ENCODE assay signal across 16 cellular contexts in the genomic region with DNA sequence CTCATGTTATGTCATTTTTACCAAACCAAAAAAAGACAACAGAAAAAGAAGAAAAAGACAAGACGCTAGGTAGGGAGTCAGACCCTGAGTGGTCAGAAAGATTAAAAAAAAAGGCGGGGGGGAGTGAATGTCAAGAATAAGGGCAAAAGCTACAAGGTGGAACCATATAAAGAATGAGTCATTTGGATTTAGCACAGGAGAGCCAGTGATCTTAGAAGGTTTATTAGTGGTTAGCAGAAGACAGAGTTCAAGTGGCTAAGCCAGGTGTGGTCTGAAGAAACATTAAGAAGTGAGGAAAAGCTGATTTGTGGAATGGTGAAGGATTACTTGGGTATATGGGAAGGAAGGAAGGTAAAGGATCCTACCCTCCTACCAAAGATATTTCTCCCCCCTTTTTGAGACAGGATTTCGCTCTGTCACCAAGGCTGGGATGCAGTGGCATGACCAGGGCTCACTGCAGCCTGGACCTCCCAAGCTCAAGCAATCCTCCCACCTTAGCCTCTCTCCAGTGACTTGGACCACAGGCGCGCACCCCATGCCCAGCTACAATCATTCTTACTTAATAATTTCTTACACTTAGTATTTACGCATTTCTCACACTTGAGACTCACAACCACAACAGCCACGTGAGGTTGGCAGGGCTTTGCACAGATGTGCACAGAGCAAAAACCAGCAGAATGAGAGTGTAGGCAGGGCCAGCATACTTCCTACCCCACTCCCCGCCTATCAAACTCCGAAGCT. TPM values are rescaled to one million over a fixed set of nuclear protein-coding genes. Genes with fewer than 3 reads are reported as not detected.
DNase-seq lines count a peak whose midpoint lies in the region; ATAC-seq, FAIRE-seq and TF ChIP-seq lines count a peak whose summit lies in the region.
"Had no signal": no experiment of that assay in that cellular context is flagged by ENCODE, and none has a peak within 500 bp of the region (broad histone marks: within the 10 kb centered on the region; RNA-seq: fewer than 3 reads in every experiment).

No MANE protein-coding gene starts in this region.

- TF ChIP-seq CTCF in HepG2 (CRISPR knock-in tag; IDR thresholded peaks at IDR 0.05): no peak
- TF ChIP-seq CTCF in right lobe of liver (IDR thresholded peaks at IDR 0.05): no peak
- TF ChIP-seq CTCF in epithelial cell of esophagus (IDR thresholded peaks at IDR 0.05; ENCODE audit: insufficient read depth, low read depth, low read length, missing control alignments): no peak
- no peak for TF ChIP-seq CTCF in nephron (IDR thresholded peaks at IDR 0.05; ENCODE audit: unreplicated experiment in 3 of 3)
- no peak for TF ChIP-seq CTCF in CD14-positive monocyte (IDR thresholded peaks at IDR 0.05)

- H3K27ac ChIP-seq in HepG2 (ENCODE audit: extremely low read length, insufficient read depth, low read length) (peak overlapping the region; percentile 97), right lobe of liver (no peak overlapping the region)

- H2AFZ ChIP-seq in HepG2 (ENCODE audit: low read length): no peak overlapping the region

- H3K4me3 ChIP-seq in HepG2 (replicated peaks in 1 of 3; ENCODE audit: insufficient read depth in 1 of 3, low read depth in 2 of 3, low read length in 3 of 3) (peak overlapping the region; percentile 79 to 90 (median 90); a peak in 5 of 6 replicates), right lobe of liver (no peak overlapping the region), epithelial cell of esophagus (ENCODE audit: low read length) (peak overlapping the region; percentile 80)

- no peak for TF ChIP-seq RAD21 in HepG2 (CRISPR knock-in tag; IDR thresholded peaks at IDR 0.05)

- DNase-seq in HepG2 (ENCODE audit: low spot score) (no peak), right lobe of liver (no peak), epithelial cell of esophagus (ENCODE audit: low read depth) (no peak), iPS-NIHi11 (ENCODE audit: low spot score) (no peak), CD14-positive monocyte (ENCODE audit: low spot score) (no peak)
- no peak for DNase-seq in activated CD8-positive, alpha-beta memory T cell treated with anti-CD3 and anti-CD28 coated beads, Interleukin-2, amount 50 U/mL, for 4 hours
- no peak for DNase-seq in T-helper 2 cell treated with Interferon-gamma antibody and Interleukin-4, amounts not matched to agents 5 μg/mL and 100 μg/mL, for 36 hours (ENCODE audit: low spot score)
- DNase-seq: activated CD4-positive, alpha-beta T cell treated with anti-CD3 and anti-CD28 coated beads for 1 hour; activated T-cell treated with anti-CD3 and anti-CD28 coated beads, Interleukin-2, amount 50 U/mL, for 48 hours; anterior cingulate cortex; DMS 273 treated with DMSO at 0.1 percent for 48 hours; naive thymus-derived CD8-positive, alpha-beta T cell; NCI-H2171; stimulated activated CD4-positive, alpha-beta T cell treated with anti-CD3 and anti-CD28 coated beads, Interleukin-12 subunit alpha, Interleukin-12 subunit beta, amount 100 ng/mL, for 4 hours had no signal

- CTCF ChIA-PET in HepG2 (lab: Yijun Ruan, JAX; ENCODE audit: low intra/inter-chr PET ratio, low total read pairs): no interaction called here

- intact Hi-C loops in HepG2 (cut with micrococcal nuclease; ENCODE audit: unreplicated experiment): loop anchor here (2.0 to 10.0 kb wide), 4 partner anchors 55 to 413 kb away; partner anchors contain the start of genes DSC3 and DSG2
- intact Hi-C loops in right lobe of liver (cut with DNase I): no loop called here
- intact Hi-C loops in CD14-positive monocyte (cut with micrococcal nuclease): loop anchor here in 1 of 2 donors (10.0 kb wide), 1 partner anchor 115 kb away; no protein-coding TSS in a partner anchor

- H3K4me1 Mint-ChIP-seq in nephron (peaks cover 13% of the 10 kb centered on the region), CD14-positive monocyte (peaks cover 21% of the 10 kb centered on the region)
- H3K4me1 Mint-ChIP-seq in T-helper 2 cell treated with Interferon-gamma antibody and Interleukin-4, amounts not matched to agents 5 μg/mL and 100 μg/mL, for 36 hours (ENCODE audit: low read depth): no peaks in the 10 kb centered on the region

- H3K9me3 ChIP-seq in HepG2 (ENCODE audit: low read length) (no peaks in the 10 kb centered on the region), right lobe of liver (no peaks in the 10 kb centered on the region)
- H3K9me3 ChIP-seq: tibial nerve had no signal

- no peaks in the 10 kb centered on the region for H3K36me3 ChIP-seq in HepG2 (replicated peaks in 1 of 2; ENCODE audit: control insufficient read depth in 1 of 2, insufficient read depth in 2 of 2, low read length in 2 of 2)
- no peaks in the 10 kb centered on the region for H3K36me3 ChIP-seq in right lobe of liver
- H3K36me3 ChIP-seq: tibial nerve had no signal

- H3K9me3 Mint-ChIP-seq in nephron (no peaks in the 10 kb centered on the region), CD14-positive monocyte (peaks cover 0 to 7% (median 0%) of the 10 kb centered on the region in 7 donors)
- H3K9me3 Mint-ChIP-seq in T-helper 2 cell treated with Interferon-gamma antibody and Interleukin-4, amounts not matched to agents 5 μg/mL and 100 μg/mL, for 36 hours: peaks cover 3% of the 10 kb centered on the region

- TF ChIP-seq EP300 in HepG2 (IDR thresholded peaks at IDR 0.05; ENCODE audit: low read depth in 2 of 2, low read length in 2 of 2) (no peak), HepG2 (CRISPR knock-in tag; IDR thresholded peaks at IDR 0.05; ENCODE audit: borderline replicate concordance) (no peak)

- in situ Hi-C loops in HepG2 (cut with HindIII; ENCODE audit: extremely low pct_ligation_motif_present, low pct_unique_long_range_greater_than_20kb): loop anchor here (5.0 to 10.0 kb wide), 2 partner anchors 143 to 415 kb away; no protein-coding TSS in a partner anchor

- peak overlapping the region; percentile 76 for H3K4me2 ChIP-seq in HepG2 (ENCODE audit: low read depth, low read length)

- peaks cover 4% of the 10 kb centered on the region; the same call in 1 of the 2 replicates for H4K20me1 ChIP-seq in HepG2 (ENCODE audit: insufficient read depth, low read length)

- H3K4me3 Mint-ChIP-seq in nephron: peak overlapping the region; percentile 82 to 87 (median 85)
- H3K4me3 Mint-ChIP-seq in CD14-positive monocyte: peak overlapping the region in 1 of 2 donors; percentile 48
- H3K4me3 Mint-ChIP-seq in T-helper 2 cell treated with Interferon-gamma antibody and Interleukin-4, amounts not matched to agents 5 μg/mL and 100 μg/mL, for 36 hours: no peak overlapping the region

- TF ChIP-seq POLR2A in HepG2 (IDR thresholded peaks at IDR 0.05; ENCODE audit: insufficient read depth in 1 of 2, low read depth in 2 of 2, low read length in 2 of 2) (no peak), right lobe of liver (IDR thresholded peaks at IDR 0.05) (no peak)

- BruUV-seq in HepG2 (replicated peaks; lab: Mats Ljungman, UMichigan): no TSS peak

- ATAC-seq in HepG2 (no peak), right lobe of liver (no peak)
- ATAC-seq: naive thymus-derived CD8-positive, alpha-beta T cell had no signal

- FAIRE-seq in HepG2 (lab: Jason Lieb, UNC): peak; percentile 21

- H3K4me1 ChIP-seq in HepG2 (ENCODE audit: insufficient read depth, low read length): peaks cover 44% of the 10 kb centered on the region
- H3K4me1 ChIP-seq in right lobe of liver: peaks cover 0 to 6% (median 0%) of the 10 kb centered on the region in 4 donors

- peaks cover 3% of the 10 kb centered on the region for H3K36me3 Mint-ChIP-seq in nephron (ENCODE audit: low read depth)
- no peaks in the 10 kb centered on the region for H3K36me3 Mint-ChIP-seq in CD14-positive monocyte
- H3K36me3 Mint-ChIP-seq in T-helper 2 cell treated with Interferon-gamma antibody and Interleukin-4, amounts not matched to agents 5 μg/mL and 100 μg/mL, for 36 hours (ENCODE audit: low read depth): no peaks in the 10 kb centered on the region

- H3K9ac ChIP-seq in HepG2 (ENCODE audit: insufficient read depth, low read depth, low read length): peak overlapping the region; percentile 90; the same call in 1 of the 2 replicates

- H3K27me3 Mint-ChIP-seq in nephron (ENCODE audit: low read depth) (peaks cover 41% of the 10 kb centered on the region), CD14-positive monocyte (ENCODE audit: low read depth in 3 of 3) (peaks cover 26 to 37% (median 34%) of the 10 kb centered on the region in 3 donors)
- H3K27me3 Mint-ChIP-seq in T-helper 2 cell treated with Interferon-gamma antibody and Interleukin-4, amounts not matched to agents 5 μg/mL and 100 μg/mL, for 36 hours (ENCODE audit: low read depth): peaks cover 23% of the 10 kb centered on the region

- H3K27me3 ChIP-seq in HepG2 (ENCODE audit: control insufficient read depth in 1 of 2, insufficient read depth in 2 of 2, low read length in 2 of 2) (no peaks in the 10 kb centered on the region; a peak in 1 of 5 replicates), right lobe of liver (no peaks in the 10 kb centered on the region)

- POLR2A ChIA-PET in HepG2 (lab: Yijun Ruan, JAX): interaction anchor here (0.7 to 3.1 kb wide), 5 partner anchors 104 to 413 kb away, joined by 3 to 12 read pairs (median 5); no protein-coding TSS in a partner anchor

- peaks cover 59% of the 10 kb centered on the region for H3K79me2 ChIP-seq in HepG2 (ENCODE audit: insufficient read depth, low read length)

- 79% methylated on average over 9 of the region's 9 CpGs for WGBS in HepG2 (ENCODE audit: low lambda C conversion rate)
- WGBS in right lobe of liver (ENCODE audit: insufficient coverage, low coverage, low lambda C conversion rate, missing lambda C conversion rate): 90% methylated on average over 8 of the region's 9 CpGs

- H3K27ac Mint-ChIP-seq in nephron (peak overlapping the region; percentile 73 to 85 (median 75)), CD14-positive monocyte (no peak overlapping the region)
- no peak overlapping the region for H3K27ac Mint-ChIP-seq in T-helper 2 cell treated with Interferon-gamma antibody and Interleukin-4, amounts not matched to agents 5 μg/mL and 100 μg/mL, for 36 hours
- H3K27ac Mint-ChIP-seq: naive thymus-derived CD8-positive, alpha-beta T cell had no signal

RNA-seq across cellular contexts. Expression of gene DSC2, which starts 2.6 kb away (rescaled TPM):
- 19.6 and 24.9 TPM in 2 replicates for total RNA-seq in HepG2 (2016; rRNA removed; fragmentation: Illumina TruSeq; extraction: Trizol)
- 1.7 and 2.0 TPM in 2 replicates for total RNA-seq in HepG2 (2016; cell fraction: cytosol; rRNA removed; fragmentation: Illumina TruSeq; extraction: Trizol; ENCODE audit: low read depth)
- 18.2 and 26.4 TPM in 2 replicates for total RNA-seq in HepG2 (2016; cell fraction: insoluble cytoplasmic fraction; rRNA removed; fragmentation: Illumina TruSeq; extraction: Trizol)
- total RNA-seq in HepG2 (2016; cell fraction: membrane; rRNA removed; fragmentation: Illumina TruSeq; extraction: Trizol): 8.8 and 11.1 TPM in 2 replicates
- total RNA-seq in HepG2 (2016; cell fraction: nucleus; rRNA removed; fragmentation: Illumina TruSeq; extraction: Trizol): 30.9 and 35.0 TPM in 2 replicates
- polyA plus RNA-seq in HepG2 (2011; rRNA removed): 7.2 and 7.9 TPM in 2 replicates
- polyA plus RNA-seq in HepG2 (2011; cell fraction: cytosol; rRNA removed): 3.7 and 6.8 TPM in 2 replicates
- 3.3 and 3.8 TPM in 2 replicates for polyA plus RNA-seq in HepG2 (2011; cell fraction: nucleus; rRNA removed)
- polyA plus RNA-seq in HepG2 (2012): 19.0 and 19.4 TPM in 2 replicates
- 0.86 and 0.89 TPM in 2 replicates for polyA plus RNA-seq in HepG2 (2016; cell fraction: cytosol; fragmentation: Illumina TruSeq; extraction: Trizol; ENCODE audit: low read depth)
- 11.6 and 13.5 TPM in 2 replicates for polyA plus RNA-seq in HepG2 (2016; cell fraction: insoluble cytoplasmic fraction; fragmentation: Illumina TruSeq; extraction: Trizol; ENCODE audit: low read depth)
- 3.0 and 3.5 TPM in 2 replicates for polyA plus RNA-seq in HepG2 (2016; cell fraction: membrane; fragmentation: Illumina TruSeq; extraction: Trizol; ENCODE audit: low read depth)
- polyA plus RNA-seq in HepG2 (2016; cell fraction: nucleus; fragmentation: Illumina TruSeq; extraction: Trizol; ENCODE audit: insufficient read depth, low read depth): 27.0 and 28.4 TPM in 2 replicates
- under 0.01 and 15.2 TPM in 2 replicates for polyA minus RNA-seq in HepG2 (2011; rRNA and poly(A)+ RNA removed; ENCODE audit: low replicate concordance)
- polyA minus RNA-seq in HepG2 (2011; cell fraction: cytosol; rRNA and poly(A)+ RNA removed): 19.0 and 23.5 TPM in 2 replicates
- polyA minus RNA-seq in HepG2 (2011; cell fraction: nucleus; rRNA and poly(A)+ RNA removed): 20.3 and 24.9 TPM in 2 replicates
- total RNA-seq in right lobe of liver: 1 to 10 TPM; 4.4 to 9.7 (median 6.6) TPM
- 10 to 100 TPM in 1 of 2 donors, 1 to 10 TPM in 1; 3.2 to 11.3 TPM for polyA plus RNA-seq in CD14-positive monocyte
- total RNA-seq: naive thymus-derived CD8-positive, alpha-beta T cell had no signal
- polyA plus RNA-seq: naive thymus-derived CD8-positive, alpha-beta T cell had no signal

RNA-seq across cellular contexts. Expression of gene DSC3, which starts 57.1 kb away (rescaled TPM):
- 0.21 and 0.38 TPM in 2 replicates for total RNA-seq in HepG2 (2016; rRNA removed; fragmentation: Illumina TruSeq; extraction: Trizol)
- total RNA-seq in HepG2 (2016; cell fraction: cytosol; rRNA removed; fragmentation: Illumina TruSeq; extraction: Trizol; ENCODE audit: low read depth): 0.09 TPM in 1 of 2 replicates, not detected in the other
- 0.15 and 0.28 TPM in 2 replicates for total RNA-seq in HepG2 (2016; cell fraction: insoluble cytoplasmic fraction; rRNA removed; fragmentation: Illumina TruSeq; extraction: Trizol)
- total RNA-seq in HepG2 (2016; cell fraction: membrane; rRNA removed; fragmentation: Illumina TruSeq; extraction: Trizol): 0.07 and 0.12 TPM in 2 replicates
- 0.41 and 0.59 TPM in 2 replicates for total RNA-seq in HepG2 (2016; cell fraction: nucleus; rRNA removed; fragmentation: Illumina TruSeq; extraction: Trizol)
- 0.05 and 0.07 TPM in 2 replicates for polyA plus RNA-seq in HepG2 (2011; rRNA removed)
- 0.04 and 0.06 TPM in 2 replicates for polyA plus RNA-seq in HepG2 (2011; cell fraction: cytosol; rRNA removed)
- 0.02 and 0.03 TPM in 2 replicates for polyA plus RNA-seq in HepG2 (2011; cell fraction: nucleus; rRNA removed)
- polyA plus RNA-seq in HepG2 (2012): 0.03 and 0.11 TPM in 2 replicates
- 0.03 TPM in 1 of 2 replicates, not detected in the other for polyA plus RNA-seq in HepG2 (2016; cell fraction: cytosol; fragmentation: Illumina TruSeq; extraction: Trizol; ENCODE audit: low read depth)
- 0.11 and 0.25 TPM in 2 replicates for polyA plus RNA-seq in HepG2 (2016; cell fraction: insoluble cytoplasmic fraction; fragmentation: Illumina TruSeq; extraction: Trizol; ENCODE audit: low read depth)
- polyA plus RNA-seq in HepG2 (2016; cell fraction: membrane; fragmentation: Illumina TruSeq; extraction: Trizol; ENCODE audit: low read depth): 0.06 and 0.42 TPM in 2 replicates
- 0.23 and 0.33 TPM in 2 replicates for polyA plus RNA-seq in HepG2 (2016; cell fraction: nucleus; fragmentation: Illumina TruSeq; extraction: Trizol; ENCODE audit: insufficient read depth, low read depth)
- 0.06 TPM in 1 of 2 replicates, not detected in the other for polyA minus RNA-seq in HepG2 (2011; rRNA and poly(A)+ RNA removed; ENCODE audit: low replicate concordance)
- polyA minus RNA-seq in HepG2 (2011; cell fraction: cytosol; rRNA and poly(A)+ RNA removed): 0.26 TPM in 1 of 2 replicates, not detected in the other
- polyA minus RNA-seq in HepG2 (2011; cell fraction: nucleus; rRNA and poly(A)+ RNA removed): 0.25 TPM in 1 of 2 replicates, not detected in the other
- under 1 TPM in 1 of 6 experiments, not detected in 5; 0.07 TPM for total RNA-seq in right lobe of liver
- polyA plus RNA-seq in CD14-positive monocyte: not detected
- total RNA-seq: naive thymus-derived CD8-positive, alpha-beta T cell had no signal
- polyA plus RNA-seq: naive thymus-derived CD8-positive, alpha-beta T cell had no signal

Comparison
In these comparisons a context has a peak if more than half of its experiments do, and no peak if none do; other contexts are left out.
1. H3K4me3 ChIP-seq: peak in HepG2 (3 of 3) and epithelial cell of esophagus (single experiment); none in right lobe of liver (0 of 3).
2. H3K27ac Mint-ChIP-seq: peak in nephron (3 of 3); none in CD14-positive monocyte (0 of 7) and T-helper 2 cell treated with Interferon-gamma antibody and Interleukin-4, amounts not matched to agents 5 μg/mL and 100 μg/mL, for 36 hours (single experiment).